ENCODE assay signal across 10 cellular contexts in the genomic region with DNA sequence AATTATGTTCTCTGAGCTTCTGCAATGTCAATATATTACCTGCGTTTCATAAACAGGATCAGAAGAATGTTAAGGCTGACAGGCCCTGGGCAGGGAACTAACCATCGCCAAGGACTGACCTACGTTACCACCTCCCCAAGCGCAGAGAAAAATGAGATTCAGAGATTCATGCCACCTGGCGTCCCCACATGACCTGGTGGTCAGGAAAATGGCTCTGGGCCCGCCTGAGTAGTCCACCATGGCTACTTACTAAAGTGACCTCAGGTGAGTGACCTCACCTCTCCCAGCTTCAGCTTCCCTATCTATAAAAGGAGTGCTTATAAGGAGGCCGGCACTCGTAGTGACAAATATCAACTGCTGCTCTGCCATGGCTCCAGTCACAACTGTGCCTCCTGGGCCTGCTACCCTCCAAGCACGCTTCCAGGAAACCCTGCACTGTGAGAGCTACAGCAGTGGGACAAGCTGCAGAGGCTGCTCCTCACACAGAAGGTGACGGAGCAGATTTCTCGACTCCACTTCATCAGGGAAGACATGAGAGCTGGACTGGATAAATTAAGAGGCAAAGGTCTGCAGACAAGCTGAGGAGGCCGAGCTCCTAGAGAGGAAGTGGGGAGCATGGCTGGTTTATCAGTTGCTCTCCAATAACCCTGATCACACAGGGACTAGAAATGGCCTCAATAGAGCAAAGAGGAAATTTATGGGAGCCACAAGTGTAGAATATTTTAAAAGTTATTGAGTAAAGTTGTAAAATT.
A peak's percentile ranks its signal among the peaks of the same experiment; 100 is the strongest.
DNase-seq lines count a peak whose midpoint lies in the region; ATAC-seq, FAIRE-seq and TF ChIP-seq lines count a peak whose summit lies in the region.
"Had no signal": no experiment of that assay in that cellular context is flagged by ENCODE, and none has a peak within 500 bp of the region (broad histone marks: within the 10 kb centered on the region; RNA-seq: fewer than 3 reads in every experiment).

No MANE protein-coding gene starts in this region.

- no peak overlapping the region for H2BK5ac ChIP-seq in mesenchymal stem cell (ENCODE audit: low read depth, low read length, poor library complexity, severe bottlenecking)

- POLR2A ChIA-PET in HepG2 (lab: Yijun Ruan, JAX) = no interaction called here

- H2AFZ ChIP-seq in HepG2 (ENCODE audit: low read length) (no peak overlapping the region), mesenchymal stem cell (ENCODE audit: low read depth, low read length) (no peak overlapping the region)

- H3K4me2 ChIP-seq in HepG2 (ENCODE audit: low read depth, low read length) = no peak overlapping the region
- no peak overlapping the region for H3K4me2 ChIP-seq in mesenchymal stem cell (ENCODE audit: low read length, poor library complexity, severe bottlenecking)

- H3K79me1 ChIP-seq in mesenchymal stem cell (replicated peaks; ENCODE audit: low read length, poor library complexity, severe bottlenecking) = peaks cover 34% of the 10 kb centered on the region

- 64% methylated on average over 10 of the region's 12 CpGs for WGBS in right lobe of liver (ENCODE audit: insufficient coverage, low coverage, low lambda C conversion rate, missing lambda C conversion rate)
- WGBS in HepG2 (ENCODE audit: low lambda C conversion rate) = 94% methylated on average over 12 of the region's 12 CpGs
- 66% methylated on average over 12 of the region's 12 CpGs for WGBS in mesenchymal stem cell
- WGBS in adrenal gland, 4 donors = 70 to 78% (median 76%) methylated on average over 8 to 12 of the region's 12 CpGs

- H3K4me3 ChIP-seq in right lobe of liver = no peak overlapping the region
- no peak overlapping the region for H3K4me3 ChIP-seq in HepG2 (replicated peaks in 1 of 3; ENCODE audit: insufficient read depth in 1 of 3, low read depth in 2 of 3, low read length in 3 of 3)
- no peak overlapping the region for H3K4me3 ChIP-seq in mesenchymal stem cell (ENCODE audit: insufficient read depth in 1 of 2, low read depth in 1 of 2, low read length in 2 of 2)
- H3K4me3 ChIP-seq in adrenal gland = no peak overlapping the region
- H3K4me3 ChIP-seq: pancreas had no signal

- intact Hi-C loops in right lobe of liver (cut with DNase I) = loop anchor here in 1 of 2 donors (10.0 kb wide), 1 partner anchor 184 kb away; no protein-coding TSS in a partner anchor
- intact Hi-C loops in HepG2 (cut with micrococcal nuclease; ENCODE audit: unreplicated experiment) = loop anchor here (2.0 kb wide), 1 partner anchor 26 kb away; no protein-coding TSS in a partner anchor
- intact Hi-C loops in adrenal gland (cut with DNase I) = no loop called here

- peak overlapping the region; percentile 7 for H4K8ac ChIP-seq in mesenchymal stem cell (ENCODE audit: low read length)

- H3K23ac ChIP-seq in mesenchymal stem cell (ENCODE audit: low read length in 2 of 2) = no peak overlapping the region

- TF ChIP-seq POLR2A in right lobe of liver (IDR thresholded peaks at IDR 0.05) = no peak
- TF ChIP-seq POLR2A in HepG2 (IDR thresholded peaks at IDR 0.05; ENCODE audit: insufficient read depth in 1 of 2, low read depth in 2 of 2, low read length in 2 of 2) = no peak
- no peak for TF ChIP-seq POLR2A in adrenal gland (IDR thresholded peaks at IDR 0.05)

- no peak overlapping the region for H2AK5ac ChIP-seq in mesenchymal stem cell (ENCODE audit: low read length, severe bottlenecking)

- H4K91ac ChIP-seq in mesenchymal stem cell (ENCODE audit: low read length) = peak overlapping the region; percentile 12

- H3K18ac ChIP-seq in mesenchymal stem cell (ENCODE audit: low read depth in 1 of 2, low read length in 2 of 2) = peak overlapping the region; percentile 38 to 58

- no peak for DNase-seq in right lobe of liver
- no peak for DNase-seq in HepG2 (ENCODE audit: low spot score)
- DNase-seq in mesenchymal stem cell = no peak
- no peak for DNase-seq in urothelium cell line (ENCODE audit: low spot score)
- DNase-seq in adrenal gland = no peak
- no peak for DNase-seq in HuH-7 (ENCODE audit: low spot score)

- H3K4me1 ChIP-seq in right lobe of liver (peaks cover 0 to 11% (median 0%) of the 10 kb centered on the region in 4 donors), HepG2 (ENCODE audit: insufficient read depth, low read length) (no peaks in the 10 kb centered on the region), mesenchymal stem cell (ENCODE audit: control insufficient read depth, insufficient read depth, low read depth, low read length) (peaks cover 9% of the 10 kb centered on the region), adrenal gland (replicated peaks in 1 of 2) (peaks cover 0 to 45% of the 10 kb centered on the region in 2 donors)
- H3K4me1 ChIP-seq: pancreas had no signal

- peak overlapping the region; percentile 19 for H2BK120ac ChIP-seq in mesenchymal stem cell (ENCODE audit: low read depth, low read length)

- H2BK15ac ChIP-seq in mesenchymal stem cell (ENCODE audit: low read depth, poor library complexity, severe bottlenecking) = no peak overlapping the region

- H3K9ac ChIP-seq in HepG2 (ENCODE audit: insufficient read depth, low read depth, low read length) (no peak overlapping the region), mesenchymal stem cell (ENCODE audit: low read length) (no peak overlapping the region)

- H3K4ac ChIP-seq in mesenchymal stem cell (ENCODE audit: low read depth in 1 of 2, low read length in 2 of 2) = no peak overlapping the region

- H3K9me3 ChIP-seq in right lobe of liver = no peaks in the 10 kb centered on the region
- H3K9me3 ChIP-seq in HepG2 (ENCODE audit: low read length) = no peaks in the 10 kb centered on the region
- H3K9me3 ChIP-seq in mesenchymal stem cell (ENCODE audit: control insufficient read depth, low read length) = no peaks in the 10 kb centered on the region
- H3K9me3 ChIP-seq in adrenal gland (replicated peaks in 1 of 3) = no peaks in the 10 kb centered on the region
- H3K9me3 ChIP-seq: pancreas had no signal

- no TSS peak for BruUV-seq in HepG2 (replicated peaks; lab: Mats Ljungman, UMichigan)

- H3K79me2 ChIP-seq in HepG2 (ENCODE audit: insufficient read depth, low read length) = peaks cover 3% of the 10 kb centered on the region

- H3K27ac ChIP-seq in right lobe of liver (no peak overlapping the region), HepG2 (ENCODE audit: extremely low read length, insufficient read depth, low read length) (no peak overlapping the region), VCaP (no peak overlapping the region), mesenchymal stem cell (ENCODE audit: low read length, poor library complexity, severe bottlenecking) (no peak overlapping the region), adrenal gland (peak overlapping the region in 2 of 5 donors; percentile 15 to 26)
- H3K27ac ChIP-seq: pancreas had no signal

- TF ChIP-seq CTCF in right lobe of liver (IDR thresholded peaks at IDR 0.05) = no peak
- no peak for TF ChIP-seq CTCF in HepG2 (CRISPR knock-in tag; IDR thresholded peaks at IDR 0.05)
- peak; percentile 40 for TF ChIP-seq CTCF in VCaP (conservative IDR thresholded peaks at IDR 0.05)
- TF ChIP-seq CTCF in adrenal gland (IDR thresholded peaks at IDR 0.05) = peak in 2 of 6 experiments; percentile 1 to 15

- FAIRE-seq in HepG2 (lab: Jason Lieb, UNC) = no peak
- peak; percentile 48 for FAIRE-seq in urothelium cell line (lab: Jason Lieb, UNC)
- FAIRE-seq: endometrium, pancreas had no signal

- no peaks in the 10 kb centered on the region for H3K27me3 ChIP-seq in right lobe of liver
- H3K27me3 ChIP-seq in HepG2 (ENCODE audit: control insufficient read depth in 1 of 2, insufficient read depth in 2 of 2, low read length in 2 of 2) = no peaks in the 10 kb centered on the region
- H3K27me3 ChIP-seq in mesenchymal stem cell (ENCODE audit: control insufficient read depth in 1 of 2, insufficient read depth in 1 of 2, low read length in 2 of 2) = no peaks in the 10 kb centered on the region
- H3K27me3 ChIP-seq in adrenal gland = no peaks in the 10 kb centered on the region
- H3K27me3 ChIP-seq: pancreas had no signal

- no peak overlapping the region for H3K14ac ChIP-seq in mesenchymal stem cell (ENCODE audit: low read length in 2 of 2)

- no peak for TF ChIP-seq RAD21 in HepG2 (CRISPR knock-in tag; IDR thresholded peaks at IDR 0.05)

- in situ Hi-C loops in HepG2 (cut with HindIII; ENCODE audit: extremely low pct_ligation_motif_present, low pct_unique_long_range_greater_than_20kb) = no loop called here

- no peaks in the 10 kb centered on the region for H4K20me1 ChIP-seq in HepG2 (ENCODE audit: insufficient read depth, low read length)

- no peak for TF ChIP-seq EP300 in HepG2 (IDR thresholded peaks at IDR 0.05; ENCODE audit: low read depth in 2 of 2, low read length in 2 of 2)
- no peak for TF ChIP-seq EP300 in HepG2 (CRISPR knock-in tag; IDR thresholded peaks at IDR 0.05; ENCODE audit: borderline replicate concordance)

- no peaks in the 10 kb centered on the region for H3K36me3 ChIP-seq in right lobe of liver
- H3K36me3 ChIP-seq in HepG2 (replicated peaks in 1 of 2; ENCODE audit: control insufficient read depth in 1 of 2, insufficient read depth in 2 of 2, low read length in 2 of 2) = peaks cover 7 to 14% of the 10 kb centered on the region in 2 experiments; a peak in 4 of 5 replicates
- H3K36me3 ChIP-seq in mesenchymal stem cell (ENCODE audit: control insufficient read depth in 1 of 2, insufficient read depth in 2 of 2, low read depth in 1 of 2, low read length in 2 of 2) = peaks cover 6 to 30% of the 10 kb centered on the region in 2 experiments
- no peaks in the 10 kb centered on the region for H3K36me3 ChIP-seq in adrenal gland (replicated peaks in 1 of 2)
- H3K36me3 ChIP-seq: pancreas had no signal

- CTCF ChIA-PET in HepG2 (lab: Yijun Ruan, JAX; ENCODE audit: low intra/inter-chr PET ratio, low total read pairs) = interaction anchor here (0.9 to 1.1 kb wide), 3 partner anchors 26 to 184 kb away, joined by 3 to 4 read pairs (median 4); no protein-coding TSS in a partner anchor

- peak overlapping the region; percentile 49 to 55 for H2BK12ac ChIP-seq in mesenchymal stem cell (ENCODE audit: low read length in 2 of 2)

- peak in 3 of 4 donors; percentile 6 to 24 (median 18) for ATAC-seq in right lobe of liver
- ATAC-seq in HepG2 = no peak; the same call in 2 of the 3 replicates
- no peak for ATAC-seq in GM21737 (IDR thresholded peaks at IDR 0.05; ENCODE audit: unreplicated experiment)

TF ChIP-seq in HepG2, 621 proteins besides CTCF, POLR2A, EP300 and RAD21 (continues in another document):
- TF ChIP-seq, protein P1, sequence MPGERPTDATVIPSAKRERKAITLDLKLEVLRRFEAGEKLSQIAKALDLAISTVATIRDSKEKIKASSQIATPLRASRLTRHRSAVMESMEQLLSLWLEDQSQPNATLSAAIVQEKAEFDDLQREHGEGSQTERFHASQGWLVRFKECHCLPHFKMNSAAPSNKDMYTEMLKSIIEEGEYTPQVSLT (CRISPR knock-in tag; IDR thresholded peaks at IDR 0.05; ENCODE audit: borderline replicate concordance, low read depth) = no peak

Comparison
In these comparisons a context has a peak if more than half of its experiments do, and no peak if none do; other contexts are left out.
1. ATAC-seq: peak in right lobe of liver (3 of 4); none in HepG2 (single experiment) and GM21737 (single experiment).